Comparison of ENCODE assay signal across 10 cellular contexts in the genomic region with DNA sequence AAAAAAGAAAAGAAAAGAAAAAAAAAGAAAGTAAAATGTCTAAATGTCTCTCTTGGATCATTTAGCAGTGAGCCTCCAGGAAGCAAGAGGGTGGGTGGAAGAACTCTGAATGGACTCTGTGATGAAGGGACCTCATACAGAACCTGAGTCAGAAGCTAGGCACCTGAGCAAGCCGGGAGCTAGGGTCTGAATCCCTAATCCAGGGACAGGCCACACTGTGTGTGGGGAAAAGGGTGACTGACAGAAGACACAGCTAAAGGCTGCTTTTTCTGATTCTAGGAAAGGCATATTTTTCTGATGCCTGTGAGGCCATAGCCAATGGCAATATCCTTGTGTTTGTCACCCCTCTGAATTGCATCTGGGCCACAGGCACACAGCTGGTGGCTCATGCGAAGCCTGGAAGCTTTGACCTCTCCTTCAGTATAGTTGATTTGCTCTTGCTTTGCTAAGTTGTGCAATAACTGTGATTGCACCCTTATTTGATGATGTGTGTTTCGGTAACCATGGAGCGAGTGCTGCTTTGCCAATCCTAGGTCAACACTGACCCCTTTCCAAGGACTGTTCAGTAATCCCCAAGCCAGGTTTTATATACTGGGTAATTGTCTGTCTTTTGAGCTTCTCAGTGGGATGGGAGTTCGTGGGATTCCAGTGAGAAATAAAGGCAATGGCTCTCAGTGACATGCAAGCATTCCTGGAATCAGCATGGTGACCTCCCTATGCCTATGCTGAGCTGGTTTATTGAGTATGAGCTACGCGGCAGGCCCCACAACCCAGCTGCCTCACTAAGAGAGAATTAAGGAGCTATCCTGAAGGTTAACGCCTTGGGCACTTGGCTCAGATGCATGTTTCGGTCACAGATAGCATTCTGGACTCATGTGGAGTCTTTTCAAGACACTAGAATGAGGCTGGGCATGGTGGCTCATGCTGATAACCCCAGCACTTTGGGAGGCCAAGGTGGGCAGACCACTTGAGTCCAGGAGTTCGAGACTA. TPM values are rescaled to one million over a fixed set of nuclear protein-coding genes. Genes with fewer than 3 reads are reported as not detected.
DNase-seq lines count a peak whose midpoint lies in the region; ATAC-seq and TF ChIP-seq lines count a peak whose summit lies in the region.
"Had no signal": no experiment of that assay in that cellular context is flagged by ENCODE, and none has a peak within 500 bp of the region (broad histone marks: within the 10 kb centered on the region; RNA-seq: fewer than 3 reads in every experiment).

No MANE protein-coding gene starts in this region.

- H3K4me1 ChIP-seq in adrenal gland (replicated peaks in 1 of 2) (no peaks in the 10 kb centered on the region), left ventricle myocardium inferior (peaks cover 12% of the 10 kb centered on the region)

- H3K9me3 ChIP-seq in adrenal gland (replicated peaks in 1 of 3) (no peaks in the 10 kb centered on the region), left ventricle myocardium inferior (replicated peaks) (no peaks in the 10 kb centered on the region)
- H3K9me3 ChIP-seq: neutrophil had no signal

- intact Hi-C loops in adrenal gland (cut with DNase I) (no loop called here), left ventricle myocardium inferior (cut with micrococcal nuclease) (no loop called here)

- DNase-seq in EL (peak; percentile 5), adrenal gland (peak in 6 of 7 donors; percentile 19 to 72 (median 46)), left ventricle myocardium inferior (peak; percentile 22), putamen (ENCODE audit: low spot score) (peak; percentile 33), NAMALWA (ENCODE audit: low spot score) (no peak), amniotic stem cell (lab: John Stamatoyannopoulos, UW) (no peak), HPDE6-E6E7 (ENCODE audit: extremely low spot score) (no peak)
- no peak for DNase-seq in stimulated activated naive CD8-positive, alpha-beta T cell treated with anti-CD3 and anti-CD28 coated beads, Interleukin-15, Interleukin-2, amounts not matched to agents 100 U/mL and 50 U/mL, for 24 hours

- no peak for ATAC-seq in stimulated activated naive CD8-positive, alpha-beta T cell treated with anti-CD3 and anti-CD28 coated beads, Interleukin-15, Interleukin-2, amounts not matched to agents 100 U/mL and 50 U/mL, for 24 hours

- H3K27ac ChIP-seq in adrenal gland, result peak overlapping the region in 2 of 5 donors; percentile 48 to 64
- H3K27ac ChIP-seq in left ventricle myocardium inferior (replicated peaks), result peak overlapping the region; percentile 78
- H3K27ac ChIP-seq: C4-2B, neutrophil had no signal

- TF ChIP-seq CTCF in adrenal gland (IDR thresholded peaks at IDR 0.05), result no peak
- TF ChIP-seq CTCF in left ventricle myocardium inferior (IDR thresholded peaks at IDR 0.05; ENCODE audit: borderline replicate concordance), result no peak

- no peak for TF ChIP-seq POLR2A in adrenal gland (IDR thresholded peaks at IDR 0.05)

- WGBS in adrenal gland, 4 donors, result 73 to 85% (median 76%) methylated on average over 9 to 10 of the region's 10 CpGs

- H3K36me3 ChIP-seq in adrenal gland (replicated peaks in 1 of 2) (no peaks in the 10 kb centered on the region), left ventricle myocardium inferior (no peaks in the 10 kb centered on the region)
- H3K36me3 ChIP-seq: neutrophil had no signal

- H3K4me3 ChIP-seq in adrenal gland, result no peak overlapping the region
- H3K4me3 ChIP-seq in left ventricle myocardium inferior, result no peak overlapping the region

- H3K27me3 ChIP-seq in adrenal gland, result no peaks in the 10 kb centered on the region
- no peaks in the 10 kb centered on the region for H3K27me3 ChIP-seq in left ventricle myocardium inferior (ENCODE audit: low read depth)
- H3K27me3 ChIP-seq: neutrophil had no signal

RNA-seq across cellular contexts. Expression of a gene that starts 49.0 kb away (rescaled TPM):
- total RNA-seq in adrenal gland (10 to 100 TPM in 6 of 8 donors, 1 to 10 TPM in 2; 7.8 to 19.3 (median 10.9) TPM), left ventricle myocardium inferior (9.1 TPM)
- 10 to 100 TPM in 1 of 3 donors, 1 to 10 TPM in 2; 5.0 to 19.0 (median 8.0) TPM for polyA plus RNA-seq in adrenal gland

Comparison
In these comparisons a context has a peak if more than half of its experiments do, and no peak if none do; other contexts are left out.
1. DNase-seq: peak in EL (single experiment), adrenal gland (6 of 7), left ventricle myocardium inferior (single experiment) and putamen (single experiment); none in stimulated activated naive CD8-positive, alpha-beta T cell treated with anti-CD3 and anti-CD28 coated beads, Interleukin-15, Interleukin-2, amounts not matched to agents 100 U/mL and 50 U/mL, for 24 hours (single experiment), NAMALWA (single experiment), amniotic stem cell (single experiment) and HPDE6-E6E7 (single experiment).